8 cellular contexts compared by ENCODE assay signal in genomic region chr21:31557421-31557955, GRCh38.
DNase-seq lines count a peak whose midpoint lies in the region; ATAC-seq and TF ChIP-seq lines count a peak whose summit lies in the region.

No MANE protein-coding gene starts in this region.

- no peak for ATAC-seq in heart left ventricle
- ATAC-seq in Right ventricle myocardium superior (ENCODE audit: poor library complexity): no peak
- ATAC-seq in HG02588 (IDR thresholded peaks at IDR 0.05; ENCODE audit: unreplicated experiment): no peak
- no peak for ATAC-seq in left lobe of liver
- no peak for ATAC-seq in GM19455 (IDR thresholded peaks at IDR 0.05; ENCODE audit: unreplicated experiment)

- H3K9me3 ChIP-seq in heart left ventricle (no peaks in the 10 kb centered on the region), tibial nerve (no peaks in the 10 kb centered on the region)

- no peak overlapping the region for H3K27ac Mint-ChIP-seq in activated T-helper 1 cell treated with anti-CD3 and anti-CD28 coated beads, Interleukin-12 subunit alpha, Interleukin-12 subunit beta, Interleukin-2, Interleukin-4 antibody, amounts not matched to agents 30 ng/mL and 10 ng/mL and 1 ng/mL, durations not matched to agents 14 hours and 24 hours and 36 hours

- H3K4me1 Mint-ChIP-seq in activated T-helper 1 cell treated with anti-CD3 and anti-CD28 coated beads, Interleukin-12 subunit alpha, Interleukin-12 subunit beta, Interleukin-2, Interleukin-4 antibody, amounts not matched to agents 30 ng/mL and 10 ng/mL and 1 ng/mL, durations not matched to agents 14 hours and 24 hours and 36 hours (ENCODE audit: low read depth): peaks cover 63% of the 10 kb centered on the region

- H3K4me3 ChIP-seq in heart left ventricle: peak overlapping the region in 11 of 12 donors; percentile 33 to 91 (median 68)
- peak overlapping the region; percentile 28 to 59 (median 50) for H3K4me3 ChIP-seq in tibial nerve

- no peaks in the 10 kb centered on the region for H3K9me3 Mint-ChIP-seq in activated T-helper 1 cell treated with anti-CD3 and anti-CD28 coated beads, Interleukin-12 subunit alpha, Interleukin-12 subunit beta, Interleukin-2, Interleukin-4 antibody, amounts not matched to agents 30 ng/mL and 10 ng/mL and 1 ng/mL, durations not matched to agents 14 hours and 24 hours and 36 hours

- no peak overlapping the region for H3K27ac ChIP-seq in heart left ventricle
- H3K27ac ChIP-seq in tibial nerve: no peak overlapping the region

- 6 to 20% (median 8%) methylated on average over 16 to 46 of the region's 46 CpGs for WGBS in heart left ventricle, 4 donors
- 11 to 14% methylated on average over 24 to 28 of the region's 46 CpGs for WGBS in tibial nerve, 2 donors

- TF ChIP-seq POLR2A in heart left ventricle (IDR thresholded peaks at IDR 0.05) (no peak), tibial nerve (IDR thresholded peaks at IDR 0.05) (no peak)

- peaks cover 43% of the 10 kb centered on the region for H3K27me3 Mint-ChIP-seq in activated T-helper 1 cell treated with anti-CD3 and anti-CD28 coated beads, Interleukin-12 subunit alpha, Interleukin-12 subunit beta, Interleukin-2, Interleukin-4 antibody, amounts not matched to agents 30 ng/mL and 10 ng/mL and 1 ng/mL, durations not matched to agents 14 hours and 24 hours and 36 hours (ENCODE audit: insufficient read depth)

- no peak for DNase-seq in heart left ventricle
- DNase-seq in Right ventricle myocardium superior: no peak
- peak; percentile 2 for DNase-seq in activated T-helper 1 cell treated with anti-CD3 and anti-CD28 coated beads, Interleukin-12 subunit alpha, Interleukin-12 subunit beta, Interleukin-2, Interleukin-4 antibody, amounts not matched to agents 30 ng/mL and 10 ng/mL and 1 ng/mL, durations not matched to agents 14 hours and 24 hours and 36 hours (ENCODE audit: low spot score)
- DNase-seq in left kidney (ENCODE audit: low read depth, low spot score): peak; percentile 82
- no peak for DNase-seq in tibial nerve (ENCODE audit: low spot score in 2 of 2)
- DNase-seq in left lobe of liver (ENCODE audit: low spot score): no peak

- peak overlapping the region; percentile 83 for H3K4me3 Mint-ChIP-seq in activated T-helper 1 cell treated with anti-CD3 and anti-CD28 coated beads, Interleukin-12 subunit alpha, Interleukin-12 subunit beta, Interleukin-2, Interleukin-4 antibody, amounts not matched to agents 30 ng/mL and 10 ng/mL and 1 ng/mL, durations not matched to agents 14 hours and 24 hours and 36 hours

- H3K27me3 ChIP-seq in heart left ventricle (peaks cover 14 to 53% (median 34%) of the 10 kb centered on the region in 9 donors), tibial nerve (peaks cover 0 to 32% of the 10 kb centered on the region in 2 donors)

- no peak for TF ChIP-seq EP300 in tibial nerve (IDR thresholded peaks at IDR 0.05)

- H3K4me1 ChIP-seq in heart left ventricle: peaks cover 0 to 27% (median 14%) of the 10 kb centered on the region in 12 donors
- peaks cover 0 to 35% (median 15%) of the 10 kb centered on the region in 4 donors for H3K4me1 ChIP-seq in tibial nerve

- intact Hi-C loops in heart left ventricle (cut with DNase I): no loop called here
- intact Hi-C loops in Right ventricle myocardium superior (cut with DNase I): no loop called here
- intact Hi-C loops in activated T-helper 1 cell treated with anti-CD3 and anti-CD28 coated beads, Interleukin-12 subunit alpha, Interleukin-12 subunit beta, Interleukin-2, Interleukin-4 antibody, amounts not matched to agents 30 ng/mL and 10 ng/mL and 1 ng/mL, durations not matched to agents 14 hours and 24 hours and 36 hours (cut with micrococcal nuclease): loop anchor here (5.0 to 10.0 kb wide), 3 partner anchors 110 to 843 kb away; partner anchors contain the start of genes KRTAP21-3 and MIS18A

- peaks cover 14% of the 10 kb centered on the region for H3K36me3 Mint-ChIP-seq in activated T-helper 1 cell treated with anti-CD3 and anti-CD28 coated beads, Interleukin-12 subunit alpha, Interleukin-12 subunit beta, Interleukin-2, Interleukin-4 antibody, amounts not matched to agents 30 ng/mL and 10 ng/mL and 1 ng/mL, durations not matched to agents 14 hours and 24 hours and 36 hours (ENCODE audit: low read depth)

- H3K36me3 ChIP-seq in heart left ventricle: no peaks in the 10 kb centered on the region
- no peaks in the 10 kb centered on the region for H3K36me3 ChIP-seq in tibial nerve

- TF ChIP-seq CTCF in heart left ventricle (IDR thresholded peaks at IDR 0.05) (no peak), tibial nerve (IDR thresholded peaks at IDR 0.05) (no peak)

Comparison
In these comparisons a context has a peak if more than half of its experiments do, and no peak if none do; other contexts are left out.
1. DNase-seq: peak in activated T-helper 1 cell treated with anti-CD3 and anti-CD28 coated beads, Interleukin-12 subunit alpha, Interleukin-12 subunit beta, Interleukin-2, Interleukin-4 antibody, amounts not matched to agents 30 ng/mL and 10 ng/mL and 1 ng/mL, durations not matched to agents 14 hours and 24 hours and 36 hours (single experiment) and left kidney (single experiment); none in heart left ventricle (0 of 5), Right ventricle myocardium superior (single experiment), tibial nerve (0 of 2) and left lobe of liver (single experiment).